In the genomic region with DNA sequence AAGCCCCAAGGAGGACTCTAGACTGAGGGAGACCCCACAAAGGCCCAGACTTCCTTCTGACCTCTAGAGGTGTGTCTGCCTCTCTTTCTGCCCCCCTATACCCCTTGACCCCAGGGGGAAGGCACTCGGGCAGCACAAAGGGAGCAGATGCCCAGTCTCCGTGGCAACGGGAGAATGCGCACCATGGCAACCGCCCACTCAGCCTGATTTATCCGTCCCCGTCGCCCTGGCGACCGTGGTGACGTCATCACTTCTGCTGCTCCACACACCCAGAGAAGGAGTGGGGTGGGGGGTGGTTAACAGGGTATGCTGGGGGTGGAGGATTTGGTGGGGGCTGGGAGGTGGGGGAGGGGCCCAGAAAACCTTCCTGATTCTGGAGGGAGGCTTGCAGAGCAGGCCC, we compare ENCODE assay signal across 8 cellular contexts. TPM values are rescaled to one million over a fixed set of nuclear protein-coding genes. Genes with fewer than 3 reads are reported as not detected.
DNase-seq lines count a peak whose midpoint lies in the region; ATAC-seq and TF ChIP-seq lines count a peak whose summit lies in the region.

No MANE protein-coding gene starts in this region.

- intact Hi-C loops in ascending aorta (cut with DNase I): no loop called here

- peak overlapping the region in 4 of 5 experiments; percentile 20 to 66 (median 60) for H3K4me3 Mint-ChIP-seq in brain

- no peaks in the 10 kb centered on the region; the same call in 1 of the 2 replicates for H3K27me3 ChIP-seq in GM06990 (replicated peaks; ENCODE audit: control insufficient read depth, insufficient read depth, low read length)
- no peaks in the 10 kb centered on the region for H3K27me3 ChIP-seq in ascending aorta

- peaks cover 77% of the 10 kb centered on the region for H3K4me1 Mint-ChIP-seq in brain

- TF ChIP-seq CTCF in GM06990 (IDR thresholded peaks at IDR 0.05; ENCODE audit: insufficient read depth, low read length, poor library complexity, severe bottlenecking) (no peak), brain (conservative IDR thresholded peaks at IDR 0.05) (no peak), ascending aorta (IDR thresholded peaks at IDR 0.05) (no peak)

- no peak overlapping the region for H3K27ac ChIP-seq in ascending aorta

- DNase-seq in GM06990 (ENCODE audit: extremely low read depth, insufficient read length) (peak; percentile 41), NCI-H524 treated with DMSO at 0.1 percent for 48 hours (lab: John Stamatoyannopoulos, UW) (peak; percentile 58), occipital lobe (lab: John Stamatoyannopoulos, UW) (peak; percentile 84), left lobe of liver (ENCODE audit: low spot score) (no peak), ascending aorta (ENCODE audit: low spot score in 2 of 2) (no peak)

- H3K36me3 Mint-ChIP-seq in brain: peaks cover 25% of the 10 kb centered on the region

- H3K9me3 ChIP-seq in ascending aorta: no peaks in the 10 kb centered on the region

- H3K4me3 ChIP-seq in GM06990 (replicated peaks; ENCODE audit: low read depth, low read length) (no peak overlapping the region), ascending aorta (no peak overlapping the region)

- H3K9me3 Mint-ChIP-seq in brain: peaks cover 0 to 4% (median 0%) of the 10 kb centered on the region in 5 experiments

- H3K4me1 ChIP-seq in ascending aorta: no peaks in the 10 kb centered on the region

- H3K36me3 ChIP-seq in GM06990 (ENCODE audit: control insufficient read depth, insufficient read depth, low read length): no peaks in the 10 kb centered on the region
- H3K36me3 ChIP-seq in ascending aorta: no peaks in the 10 kb centered on the region

- peak overlapping the region; percentile 37 to 99 (median 96) for H3K27ac Mint-ChIP-seq in brain

- peaks cover 8% of the 10 kb centered on the region for H3K27me3 Mint-ChIP-seq in brain

- ATAC-seq in left lobe of liver: no peak
- no peak for ATAC-seq in HG03460 (IDR thresholded peaks at IDR 0.05; ENCODE audit: unreplicated experiment)
- no peak for ATAC-seq in HG03196 (IDR thresholded peaks at IDR 0.05; ENCODE audit: unreplicated experiment)

RNA-seq across cellular contexts. Expression of gene CELF3, which starts 6.4 kb away (rescaled TPM):
- polyA plus RNA-seq in brain (ENCODE audit: insufficient read depth, low read depth, low replicate concordance): 67.5 TPM
- total RNA-seq in occipital lobe (31.4 TPM), left lobe of liver (not detected), ascending aorta (not detected)

RNA-seq across cellular contexts. Expression of gene RIIAD1, which starts 11.1 kb away (rescaled TPM):
- 7.2 TPM for polyA plus RNA-seq in brain (ENCODE audit: insufficient read depth, low read depth, low replicate concordance)
- total RNA-seq in occipital lobe (7.8 TPM), left lobe of liver (not detected), ascending aorta (not detected)

RNA-seq across cellular contexts. Expression of gene MRPL9, which starts 53.1 kb away (rescaled TPM):
- 105 TPM for polyA plus RNA-seq in brain (ENCODE audit: insufficient read depth, low read depth, low replicate concordance)
- total RNA-seq in occipital lobe (44.6 TPM), left lobe of liver (26.3 TPM), ascending aorta (64.8 TPM)

Comparison
In these comparisons a context has a peak if more than half of its experiments do, and no peak if none do; other contexts are left out.
1. DNase-seq: peak in GM06990 (single experiment), NCI-H524 treated with DMSO at 0.1 percent for 48 hours (single experiment) and occipital lobe (single experiment); none in left lobe of liver (single experiment) and ascending aorta (0 of 2).
2. RNA of gene CELF3, which starts 6.4 kb away (total RNA-seq): 31.4 TPM in occipital lobe (single experiment); not detected in left lobe of liver (single experiment) and not detected in ascending aorta (single experiment); every median in the first group is over 10 times any median in the second.